10 cellular contexts compared by ENCODE assay signal in the genomic region with DNA sequence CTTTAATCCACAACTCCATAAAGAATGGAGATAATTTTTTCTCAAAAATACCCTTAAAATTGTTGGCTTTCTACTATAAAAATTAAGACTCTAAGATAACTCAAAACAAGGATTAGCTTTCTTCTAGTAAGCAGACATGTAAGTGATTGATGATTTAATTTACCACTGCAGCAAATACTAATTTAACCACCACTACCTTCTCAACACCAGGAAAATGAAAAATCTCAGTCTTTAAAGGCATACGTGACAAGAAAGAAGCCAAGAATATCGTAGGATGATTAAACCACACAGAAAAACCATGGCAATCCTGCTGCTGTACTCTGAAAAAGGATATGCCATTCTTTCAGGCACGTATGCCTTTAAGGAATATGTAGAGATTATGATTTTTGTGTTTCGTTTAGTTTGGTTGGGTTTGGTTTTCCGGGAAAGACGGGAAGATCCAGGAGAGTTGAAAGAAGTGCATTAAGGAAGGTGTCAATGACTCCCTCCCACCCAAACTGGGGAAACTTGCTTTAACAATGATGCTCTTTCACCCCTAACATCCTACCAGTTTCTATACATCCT. TPM values are rescaled to one million over a fixed set of nuclear protein-coding genes. Genes with fewer than 3 reads are reported as not detected.
DNase-seq lines count a peak whose midpoint lies in the region; ATAC-seq and TF ChIP-seq lines count a peak whose summit lies in the region.
"Had no signal": no experiment of that assay in that cellular context is flagged by ENCODE, and none has a peak within 500 bp of the region (broad histone marks: within the 10 kb centered on the region; RNA-seq: fewer than 3 reads in every experiment).

No MANE protein-coding gene starts in this region.

- H3K27me3 ChIP-seq in HUES48 (ENCODE audit: control insufficient read depth, insufficient read depth, low read length) (peaks cover 10% of the 10 kb centered on the region), mesendoderm (ENCODE audit: insufficient read depth, low read length, poor library complexity) (no peaks in the 10 kb centered on the region), testis (no peaks in the 10 kb centered on the region)

- H2BK5ac ChIP-seq in mesendoderm (ENCODE audit: low read length) = no peak overlapping the region

- H3K27ac ChIP-seq in HUES48 (ENCODE audit: low read depth, low read length) (no peak overlapping the region), coronary artery (peak overlapping the region; percentile 36 to 74), mesendoderm (ENCODE audit: low read depth, low read length) (no peak overlapping the region), testis (peak overlapping the region; percentile 59 to 72)

- H4K5ac ChIP-seq in mesendoderm (ENCODE audit: low read length) = no peak overlapping the region

- no peak overlapping the region for H3K4ac ChIP-seq in mesendoderm (ENCODE audit: low read depth, low read length)

- no peaks in the 10 kb centered on the region for H3K79me2 ChIP-seq in mesendoderm (ENCODE audit: control insufficient read depth, insufficient read depth, low read length)

- no peak for TF ChIP-seq POLR2A in testis (IDR thresholded peaks at IDR 0.05)

- H3K4me3 ChIP-seq in HUES48 (ENCODE audit: low read depth, low read length) (peak overlapping the region; percentile 93), coronary artery (peak overlapping the region; percentile 75), mesendoderm (ENCODE audit: low read length) (no peak overlapping the region), testis (peak overlapping the region; percentile 64 to 71)

- H3K4me1 ChIP-seq in HUES48 (ENCODE audit: control insufficient read depth, insufficient read depth, low read length) = peaks cover 33% of the 10 kb centered on the region
- no peaks in the 10 kb centered on the region for H3K4me1 ChIP-seq in mesendoderm (ENCODE audit: control insufficient read depth, low read depth, low read length)
- H3K4me1 ChIP-seq in testis = no peaks in the 10 kb centered on the region

- H2AK5ac ChIP-seq in mesendoderm (ENCODE audit: low read length) = no peak overlapping the region

- H3K56ac ChIP-seq in mesendoderm (ENCODE audit: low read length) = peak overlapping the region; percentile 64

- no peak overlapping the region for H4K8ac ChIP-seq in mesendoderm (ENCODE audit: low read depth, low read length)

- TF ChIP-seq CTCF in coronary artery (IDR thresholded peaks at IDR 0.05) = no peak
- no peak for TF ChIP-seq CTCF in testis (IDR thresholded peaks at IDR 0.05)

- intact Hi-C loops in testis (cut with DNase I; ENCODE audit: low total_unique reads) = no loop called here

- no peaks in the 10 kb centered on the region for H3K36me3 ChIP-seq in HUES48 (ENCODE audit: control insufficient read depth, insufficient read depth, low read length)
- no peaks in the 10 kb centered on the region for H3K36me3 ChIP-seq in mesendoderm (ENCODE audit: control insufficient read depth, insufficient read depth, low read length)
- H3K36me3 ChIP-seq in testis (ENCODE audit: low read depth, missing control alignments) = no peaks in the 10 kb centered on the region

- no peak overlapping the region for H3K18ac ChIP-seq in mesendoderm (ENCODE audit: low read length)

- H3K4me2 ChIP-seq in mesendoderm (ENCODE audit: low read length) = peak overlapping the region; percentile 50

- no peak overlapping the region for H3K23ac ChIP-seq in mesendoderm (ENCODE audit: low read length)

- H3K9me3 ChIP-seq in HUES48 (ENCODE audit: control insufficient read depth, insufficient read depth, low read length) (no peaks in the 10 kb centered on the region), testis (no peaks in the 10 kb centered on the region)

- no peak for DNase-seq in coronary artery (ENCODE audit: low spot score)
- DNase-seq in mesendoderm = no peak
- DNase-seq in testis = no peak
- no peak for DNase-seq in hepatic stellate cell (ENCODE audit: low spot score)
- DNase-seq: activated CD4-positive, alpha-beta T cell treated with anti-CD3 and anti-CD28 coated beads, Interleukin-2, amount 50 U/mL, for 4 hours; stimulated activated naive CD4-positive, alpha-beta T cell treated with Interleukin-2 at 50 U/mL for 16 hours had no signal

- no CpG with 5 or more reads among the region's 6 CpGs for WGBS in mesendoderm (ENCODE audit: extremely low coverage, insufficient coverage, low lambda C conversion rate)
- WGBS in testis, 2 donors = 0% methylated on average over 6 of the region's 6 CpGs

- H3K79me1 ChIP-seq in mesendoderm (ENCODE audit: low read length) = no peaks in the 10 kb centered on the region

- H3K9ac ChIP-seq in HUES48 (ENCODE audit: low read depth, low read length) (0 out of 2 replicates have a peak overlapping the region, but pooled peaks have one; percentile 0), mesendoderm (ENCODE audit: low read length) (no peak overlapping the region)

- ATAC-seq in GM19035 (IDR thresholded peaks at IDR 0.05; ENCODE audit: unreplicated experiment) (no peak), GM21390 (IDR thresholded peaks at IDR 0.05; ENCODE audit: unreplicated experiment) (no peak)

- H2BK15ac ChIP-seq in mesendoderm (replicated peaks; ENCODE audit: low read depth) = no peak overlapping the region

- no peak overlapping the region for H2BK120ac ChIP-seq in mesendoderm (ENCODE audit: low read depth, low read length)

RNA-seq across cellular contexts. Expression of a gene that starts 0.9 kb away (rescaled TPM):
- polyA plus RNA-seq in mesendoderm (2013, experiment 1 of 2) = 2.1 TPM
- polyA plus RNA-seq in mesendoderm (2013, experiment 2 of 2) = 2.2 TPM
- total RNA-seq in testis = 1 to 10 TPM; 3.8 to 5.4 TPM
- 2.4 TPM for polyA plus RNA-seq in testis (ENCODE audit: insufficient read depth, low read depth, low replicate concordance)

RNA-seq across cellular contexts. Expression of a gene that starts 43.8 kb away (rescaled TPM):
- not detected for polyA plus RNA-seq in mesendoderm (2013, experiment 1 of 2)
- not detected for polyA plus RNA-seq in mesendoderm (2013, experiment 2 of 2)
- 1 to 10 TPM; 4.6 to 5.1 TPM for total RNA-seq in testis
- 4.3 TPM for polyA plus RNA-seq in testis (ENCODE audit: insufficient read depth, low read depth, low replicate concordance)
- total RNA-seq: omental fat pad had no signal

RNA-seq across cellular contexts. Expression of a gene that starts 56.5 kb away (rescaled TPM):
- not detected for polyA plus RNA-seq in mesendoderm (2013, experiment 1 of 2)
- not detected for polyA plus RNA-seq in mesendoderm (2013, experiment 2 of 2)
- total RNA-seq in testis = 10 to 100 TPM in 1 of 2 donors, 1 to 10 TPM in 1; 9.4 to 13.7 TPM
- polyA plus RNA-seq in testis (ENCODE audit: insufficient read depth, low read depth, low replicate concordance) = 11.2 TPM
- total RNA-seq: omental fat pad had no signal

Comparison
In these comparisons a context has a peak if more than half of its experiments do, and no peak if none do; other contexts are left out.
1. H3K27ac ChIP-seq: peak in coronary artery (2 of 2) and testis (2 of 2); none in HUES48 (single experiment) and mesendoderm (single experiment).